14 cellular contexts compared by ENCODE assay signal in the genomic region with DNA sequence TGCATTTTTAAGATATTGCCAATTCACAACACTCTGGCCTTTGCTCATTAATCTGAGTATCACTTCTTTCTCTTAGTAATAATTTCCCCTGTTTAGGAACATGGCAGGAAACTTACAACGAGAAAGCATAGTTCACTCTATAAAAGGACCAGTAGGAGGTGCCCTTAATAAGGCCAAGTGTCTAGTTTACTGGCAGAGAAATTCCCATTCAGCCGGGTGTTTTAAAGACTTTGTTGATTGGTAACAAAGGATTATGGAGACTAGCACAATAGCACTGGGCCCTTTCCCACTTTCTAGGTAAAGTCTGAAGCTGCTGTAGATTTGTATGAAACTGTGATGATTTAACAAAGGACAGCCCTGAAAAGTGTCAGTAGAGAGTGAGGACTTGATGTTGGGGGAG. TPM values are rescaled to one million over a fixed set of nuclear protein-coding genes. Genes with fewer than 3 reads are reported as not detected.
DNase-seq lines count a peak whose midpoint lies in the region; ATAC-seq and TF ChIP-seq lines count a peak whose summit lies in the region.
"Had no signal": no experiment of that assay in that cellular context is flagged by ENCODE, and none has a peak within 500 bp of the region (broad histone marks: within the 10 kb centered on the region; RNA-seq: fewer than 3 reads in every experiment).

No MANE protein-coding gene starts in this region.

- no peak for TF ChIP-seq POLR2A in adrenal gland (IDR thresholded peaks at IDR 0.05)

- H3K27ac Mint-ChIP-seq in activated naive CD8-positive, alpha-beta T cell treated with anti-CD3 and anti-CD28 coated beads for 36 hours: no peak overlapping the region
- H3K27ac Mint-ChIP-seq: activated CD4-positive, alpha-beta T cell treated with anti-CD3 and anti-CD28 coated beads, Interleukin-2, amount 10 ng/mL, durations not matched to agents 7 days and 5 days; activated naive CD8-positive, alpha-beta T cell treated with anti-CD3 and anti-CD28 coated beads, Interleukin-2, amount 10 ng/mL, durations not matched to agents 7 days and 5 days had no signal

- ATAC-seq in GM18867 (IDR thresholded peaks at IDR 0.05; ENCODE audit: unreplicated experiment): peak; percentile 49
- ATAC-seq: Right ventricle myocardium inferior had no signal

- peaks cover 2% of the 10 kb centered on the region for H3K9me3 Mint-ChIP-seq in activated naive CD8-positive, alpha-beta T cell treated with anti-CD3 and anti-CD28 coated beads for 36 hours
- H3K9me3 Mint-ChIP-seq: activated CD4-positive, alpha-beta T cell treated with anti-CD3 and anti-CD28 coated beads, Interleukin-2, amount 10 ng/mL, durations not matched to agents 7 days and 5 days had no signal

- H3K9me3 ChIP-seq in left ventricle myocardium inferior (replicated peaks) (no peaks in the 10 kb centered on the region), adrenal gland (replicated peaks in 1 of 3) (no peaks in the 10 kb centered on the region)
- H3K9me3 ChIP-seq: pancreas, tibial artery had no signal

- H3K27ac ChIP-seq in dorsolateral prefrontal cortex (peak overlapping the region in 39 of 59 donors; percentile 5 to 85 (median 56)), left ventricle myocardium inferior (replicated peaks) (no peak overlapping the region), adrenal gland (no peak overlapping the region)
- H3K27ac ChIP-seq: pancreas, tibial artery had no signal

- peaks cover 35% of the 10 kb centered on the region for H3K27me3 Mint-ChIP-seq in activated naive CD8-positive, alpha-beta T cell treated with anti-CD3 and anti-CD28 coated beads for 36 hours

- peaks cover 0 to 37% (median 8%) of the 10 kb centered on the region in 45 donors for H3K27me3 ChIP-seq in dorsolateral prefrontal cortex
- peaks cover 82% of the 10 kb centered on the region for H3K27me3 ChIP-seq in left ventricle myocardium inferior (ENCODE audit: low read depth)
- peaks cover 10% of the 10 kb centered on the region for H3K27me3 ChIP-seq in adrenal gland

- H3K4me3 Mint-ChIP-seq in activated naive CD8-positive, alpha-beta T cell treated with anti-CD3 and anti-CD28 coated beads for 36 hours: no peak overlapping the region
- H3K4me3 Mint-ChIP-seq: activated CD4-positive, alpha-beta T cell treated with anti-CD3 and anti-CD28 coated beads, Interleukin-2, amount 10 ng/mL, durations not matched to agents 7 days and 5 days; activated naive CD8-positive, alpha-beta T cell treated with anti-CD3 and anti-CD28 coated beads, Interleukin-2, amount 10 ng/mL, durations not matched to agents 7 days and 5 days had no signal

- DNase-seq in NCI-H1694 treated with DMSO at 0.1 percent for 48 hours (lab: John Stamatoyannopoulos, UW): peak; percentile 42
- DNase-seq in dorsolateral prefrontal cortex: no peak
- peak; percentile 55 for DNase-seq in retina
- no peak for DNase-seq in T-helper 9 cell
- no peak for DNase-seq in left ventricle myocardium inferior
- no peak for DNase-seq in adrenal gland
- no peak for DNase-seq in activated naive CD8-positive, alpha-beta T cell treated with anti-CD3 and anti-CD28 coated beads for 36 hours
- DNase-seq: activated CD4-positive, alpha-beta T cell treated with anti-CD3 and anti-CD28 coated beads, Interleukin-2, amount 10 ng/mL, durations not matched to agents 7 days and 5 days; activated naive CD8-positive, alpha-beta T cell treated with anti-CD3 and anti-CD28 coated beads, Interleukin-2, amount 10 ng/mL, durations not matched to agents 7 days and 5 days; GF-D8; pancreas; tibial artery had no signal

- H3K4me1 Mint-ChIP-seq in activated naive CD8-positive, alpha-beta T cell treated with anti-CD3 and anti-CD28 coated beads for 36 hours: peaks cover 2% of the 10 kb centered on the region
- H3K4me1 Mint-ChIP-seq: activated CD4-positive, alpha-beta T cell treated with anti-CD3 and anti-CD28 coated beads, Interleukin-2, amount 10 ng/mL, durations not matched to agents 7 days and 5 days; activated naive CD8-positive, alpha-beta T cell treated with anti-CD3 and anti-CD28 coated beads, Interleukin-2, amount 10 ng/mL, durations not matched to agents 7 days and 5 days had no signal

- H3K36me3 Mint-ChIP-seq in activated naive CD8-positive, alpha-beta T cell treated with anti-CD3 and anti-CD28 coated beads for 36 hours: no peaks in the 10 kb centered on the region
- H3K36me3 Mint-ChIP-seq: activated naive CD8-positive, alpha-beta T cell treated with anti-CD3 and anti-CD28 coated beads, Interleukin-2, amount 10 ng/mL, durations not matched to agents 7 days and 5 days had no signal

- intact Hi-C loops in dorsolateral prefrontal cortex (cut with DNase I) (loop anchor here in 1 of 2 donors (10.0 kb wide), 3 partner anchors 82 to 678 kb away; no protein-coding TSS in a partner anchor), left ventricle myocardium inferior (cut with micrococcal nuclease) (no loop called here), adrenal gland (cut with DNase I) (no loop called here)

- H3K36me3 ChIP-seq in left ventricle myocardium inferior: no peaks in the 10 kb centered on the region
- no peaks in the 10 kb centered on the region for H3K36me3 ChIP-seq in adrenal gland (replicated peaks in 1 of 2)
- H3K36me3 ChIP-seq: pancreas, tibial artery had no signal

- H3K4me3 ChIP-seq in dorsolateral prefrontal cortex (peak overlapping the region in 30 of 59 donors; percentile 43 to 77 (median 66)), left ventricle myocardium inferior (no peak overlapping the region), adrenal gland (no peak overlapping the region)
- H3K4me3 ChIP-seq: pancreas, tibial artery had no signal

- 21 to 37% (median 25%) methylated on average over 2 of the region's 2 CpGs for WGBS in adrenal gland, 4 donors

- peaks cover 4% of the 10 kb centered on the region for H3K4me1 ChIP-seq in left ventricle myocardium inferior
- H3K4me1 ChIP-seq in adrenal gland (replicated peaks in 1 of 2): no peaks in the 10 kb centered on the region
- H3K4me1 ChIP-seq: pancreas had no signal

- TF ChIP-seq CTCF in dorsolateral prefrontal cortex (IDR thresholded peaks at IDR 0.05 in 54 of 56, conservative IDR thresholded peaks at IDR 0.05 in 2 of 56; ENCODE audit: low read depth in 1 of 56, partially characterized antibody in 56 of 56) (peak in 55 of 56 donors; percentile 29 to 81 (median 57)), left ventricle myocardium inferior (IDR thresholded peaks at IDR 0.05; ENCODE audit: borderline replicate concordance) (no peak), adrenal gland (IDR thresholded peaks at IDR 0.05) (no peak)

RNA-seq across cellular contexts. Expression of gene DCC, which starts 3.1 kb away (rescaled TPM):
- 10 to 100 TPM in 119 of 120 experiments, 1 to 10 TPM in 1; 9.7 to 54.6 (median 23.8) TPM for total RNA-seq in dorsolateral prefrontal cortex
- total RNA-seq in left ventricle myocardium inferior: not detected
- total RNA-seq in adrenal gland: 1 to 10 TPM in 5 of 8 donors, under 1 TPM in 2, not detected in 1; 0.43 to 3.5 (median 1.9) TPM
- 1 to 10 TPM in 1 of 3 donors, under 1 TPM in 2; 0.40 to 1.1 (median 0.94) TPM for polyA plus RNA-seq in adrenal gland
- not detected for total RNA-seq in activated naive CD8-positive, alpha-beta T cell treated with anti-CD3 and anti-CD28 coated beads for 36 hours
- total RNA-seq: activated CD4-positive, alpha-beta T cell treated with anti-CD3 and anti-CD28 coated beads, Interleukin-2, amount 10 ng/mL, durations not matched to agents 7 days and 5 days; activated naive CD8-positive, alpha-beta T cell treated with anti-CD3 and anti-CD28 coated beads, Interleukin-2, amount 10 ng/mL, durations not matched to agents 7 days and 5 days; Right ventricle myocardium inferior had no signal

Comparison
In these comparisons a context has a peak if more than half of its experiments do, and no peak if none do; other contexts are left out.
1. DNase-seq: peak in NCI-H1694 treated with DMSO at 0.1 percent for 48 hours (single experiment) and retina (single experiment); none in dorsolateral prefrontal cortex (0 of 10), T-helper 9 cell (single experiment), left ventricle myocardium inferior (single experiment), adrenal gland (0 of 7) and activated naive CD8-positive, alpha-beta T cell treated with anti-CD3 and anti-CD28 coated beads for 36 hours (single experiment).
2. H3K27ac ChIP-seq: peak in dorsolateral prefrontal cortex (39 of 59); none in left ventricle myocardium inferior (single experiment) and adrenal gland (0 of 5).
3. H3K4me3 ChIP-seq: peak in dorsolateral prefrontal cortex (30 of 59); none in left ventricle myocardium inferior (single experiment) and adrenal gland (0 of 4).
4. CTCF ChIP-seq: peak in dorsolateral prefrontal cortex (55 of 56); none in left ventricle myocardium inferior (single experiment) and adrenal gland (0 of 6).